9 cellular contexts compared by ENCODE assay signal in genomic region chr1:235923466-235924008, GRCh38. TPM values are rescaled to one million over a fixed set of nuclear protein-coding genes. Genes with fewer than 3 reads are reported as not detected.
A peak's percentile ranks its signal among the peaks of the same experiment; 100 is the strongest.
DNase-seq lines count a peak whose midpoint lies in the region; ATAC-seq and TF ChIP-seq lines count a peak whose summit lies in the region.
"Had no signal": no experiment of that assay in that cellular context is flagged by ENCODE, and none has a peak within 500 bp of the region (broad histone marks: within the 10 kb centered on the region; RNA-seq: fewer than 3 reads in every experiment).

No MANE protein-coding gene starts in this region.

- H3K4me3 ChIP-seq in testis, result no peak overlapping the region

- H3K36me3 ChIP-seq in testis (ENCODE audit: low read depth, missing control alignments), result no peaks in the 10 kb centered on the region

- H3K27me3 ChIP-seq in testis, result no peaks in the 10 kb centered on the region

- no peak for TF ChIP-seq POLR2A in testis (IDR thresholded peaks at IDR 0.05)

- WGBS in testis, 2 donors, result 66 to 77% methylated on average over 6 of the region's 6 CpGs

- intact Hi-C loops in testis (cut with DNase I; ENCODE audit: low total_unique reads), result no loop called here

- no peaks in the 10 kb centered on the region for H3K9me3 ChIP-seq in testis

- no peak overlapping the region for H3K27ac ChIP-seq in testis

- DNase-seq in DMS53 (lab: John Stamatoyannopoulos, UW) (peak; percentile 92), RPMI8226 (peak; percentile 89), hepatic stellate cell (ENCODE audit: low spot score) (peak; percentile 59), testis (no peak), hippocampal formation (lab: John Stamatoyannopoulos, UW) (no peak), NCI-H446 treated with DMSO at 0.1 percent for 48 hours (lab: John Stamatoyannopoulos, UW) (no peak)
- DNase-seq: right cardiac atrium had no signal

- H3K4me1 ChIP-seq in testis, result no peaks in the 10 kb centered on the region

- no peak for TF ChIP-seq CTCF in testis (IDR thresholded peaks at IDR 0.05)

- peak; percentile 50 for ATAC-seq in HG02870 (IDR thresholded peaks at IDR 0.05; ENCODE audit: unreplicated experiment)
- ATAC-seq in HG03460 (IDR thresholded peaks at IDR 0.05; ENCODE audit: unreplicated experiment), result no peak
- ATAC-seq: right cardiac atrium had no signal

RNA-seq across cellular contexts. Expression of gene LYST, which starts 56.8 kb away (rescaled TPM):
- total RNA-seq in testis, result 10 to 100 TPM; 60.9 to 69.1 TPM
- 22.9 TPM for polyA plus RNA-seq in testis (ENCODE audit: insufficient read depth, low read depth, low replicate concordance)

Comparison
In these comparisons a context has a peak if more than half of its experiments do, and no peak if none do; other contexts are left out.
1. DNase-seq: peak in DMS53 (single experiment), RPMI8226 (single experiment) and hepatic stellate cell (single experiment); none in testis (single experiment), hippocampal formation (0 of 2) and NCI-H446 treated with DMSO at 0.1 percent for 48 hours (single experiment).